In the genomic region with DNA sequence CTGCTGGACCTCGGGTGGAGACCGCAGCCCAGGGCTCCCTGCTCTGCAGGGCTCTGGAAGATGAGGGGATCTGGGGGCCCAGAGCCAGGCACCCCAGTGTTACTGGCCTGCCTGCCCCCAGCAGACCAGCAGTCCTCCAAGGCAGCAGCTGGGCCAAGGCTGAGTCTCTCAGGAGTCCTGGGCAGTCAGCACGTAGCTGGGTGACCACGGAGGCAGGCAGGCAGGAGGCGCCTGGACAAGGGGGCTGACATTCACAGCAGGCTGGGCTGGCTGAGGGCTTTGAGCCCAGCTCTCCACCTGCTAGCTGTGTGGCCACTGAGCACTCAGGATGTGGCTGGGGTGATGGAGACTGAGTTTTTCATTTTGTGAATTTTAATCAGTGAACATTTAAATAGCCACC, we compare ENCODE assay signal across 17 cellular contexts.
DNase-seq lines count a peak whose midpoint lies in the region; ATAC-seq and TF ChIP-seq lines count a peak whose summit lies in the region.
"Had no signal": no experiment of that assay in that cellular context is flagged by ENCODE, and none has a peak within 500 bp of the region (broad histone marks: within the 10 kb centered on the region; RNA-seq: fewer than 3 reads in every experiment).

No MANE protein-coding gene starts in this region.

- no peaks in the 10 kb centered on the region for H3K27me3 Mint-ChIP-seq in activated T-cell treated with anti-CD3 and anti-CD28 coated beads, Interleukin-2, amount 50 U/mL, for 72 hours (ENCODE audit: low read depth)
- H3K27me3 Mint-ChIP-seq in activated naive CD8-positive, alpha-beta T cell treated with anti-CD3 and anti-CD28 coated beads, Interleukin-2, amount 50 U/mL, for 24 hours: no peaks in the 10 kb centered on the region
- no peaks in the 10 kb centered on the region for H3K27me3 Mint-ChIP-seq in memory B cell
- H3K27me3 Mint-ChIP-seq in activated CD4-positive, alpha-beta T cell treated with anti-CD3 and anti-CD28 coated beads for 36 hours: no peaks in the 10 kb centered on the region

- DNase-seq in activated T-cell treated with anti-CD3 and anti-CD28 coated beads, Interleukin-2, amount 50 U/mL, for 72 hours: no peak
- DNase-seq in activated T-cell treated with anti-CD3 and anti-CD28 coated beads for 4 hours (no peak), memory B cell (ENCODE audit: low spot score in 2 of 2) (no peak)
- DNase-seq in activated naive CD8-positive, alpha-beta T cell treated with anti-CD3 and anti-CD28 coated beads, Interleukin-2, amount 50 U/mL, for 24 hours: no peak
- DNase-seq in activated CD4-positive, alpha-beta T cell treated with anti-CD3 and anti-CD28 coated beads for 36 hours: no peak
- DNase-seq: activated CD8-positive, alpha-beta T cell treated with anti-CD3 and anti-CD28 coated beads, Interleukin-2, amount 10 ng/mL, durations not matched to agents 7 days and 5 days; activated gamma-delta T cell; brain microvascular endothelial cell; gastrocnemius medialis; NCI-H1417; NCI-H2227 treated with DMSO at 0.1 percent for 48 hours; stimulated activated naive CD8-positive, alpha-beta T cell treated with anti-CD3 and anti-CD28 coated beads, Interleukin-15, Interleukin-2, amounts not matched to agents 100 U/mL and 50 U/mL, for 24 hours had no signal

- H3K9me3 Mint-ChIP-seq in activated T-cell treated with anti-CD3 and anti-CD28 coated beads, Interleukin-2, amount 50 U/mL, for 72 hours: no peaks in the 10 kb centered on the region
- H3K9me3 Mint-ChIP-seq in activated naive CD8-positive, alpha-beta T cell treated with anti-CD3 and anti-CD28 coated beads, Interleukin-2, amount 50 U/mL, for 24 hours: no peaks in the 10 kb centered on the region
- H3K9me3 Mint-ChIP-seq in memory B cell: no peaks in the 10 kb centered on the region
- H3K9me3 Mint-ChIP-seq in activated CD4-positive, alpha-beta T cell treated with anti-CD3 and anti-CD28 coated beads for 36 hours (ENCODE audit: low read depth): no peaks in the 10 kb centered on the region

- intact Hi-C loops in activated CD4-positive, alpha-beta T cell treated with anti-CD3 and anti-CD28 coated beads for 36 hours (cut with DNase I, micrococcal nuclease): no loop called here

- ATAC-seq in activated T-cell treated with anti-CD3 and anti-CD28 coated beads, Interleukin-2, amount 50 U/mL, for 72 hours (replicated peaks in 1 of 2): no peak
- no peak for ATAC-seq in activated naive CD8-positive, alpha-beta T cell treated with anti-CD3 and anti-CD28 coated beads, Interleukin-2, amount 50 U/mL, for 24 hours
- no peak for ATAC-seq in memory B cell (ENCODE audit: low read depth)
- ATAC-seq in activated CD4-positive, alpha-beta T cell treated with anti-CD3 and anti-CD28 coated beads for 36 hours: no peak
- ATAC-seq in GM19455 (IDR thresholded peaks at IDR 0.05; ENCODE audit: unreplicated experiment): no peak
- no peak for ATAC-seq in GM18505 (IDR thresholded peaks at IDR 0.05; ENCODE audit: unreplicated experiment)
- ATAC-seq: activated CD8-positive, alpha-beta T cell treated with anti-CD3 and anti-CD28 coated beads, Interleukin-2, amount 10 ng/mL, durations not matched to agents 7 days and 5 days; gastrocnemius medialis; SK-N-SH treated with all-trans-retinoic acid at 6 μM for 48 hours; stimulated activated naive CD8-positive, alpha-beta T cell treated with anti-CD3 and anti-CD28 coated beads, Interleukin-15, Interleukin-2, amounts not matched to agents 100 U/mL and 50 U/mL, for 24 hours had no signal

- H3K4me3 Mint-ChIP-seq in activated T-cell treated with anti-CD3 and anti-CD28 coated beads, Interleukin-2, amount 50 U/mL, for 72 hours: no peak overlapping the region
- H3K4me3 Mint-ChIP-seq in activated naive CD8-positive, alpha-beta T cell treated with anti-CD3 and anti-CD28 coated beads, Interleukin-2, amount 50 U/mL, for 24 hours: no peak overlapping the region
- H3K4me3 Mint-ChIP-seq in memory B cell: peak overlapping the region; percentile 21
- H3K4me3 Mint-ChIP-seq in activated CD4-positive, alpha-beta T cell treated with anti-CD3 and anti-CD28 coated beads for 36 hours: no peak overlapping the region
- H3K4me3 Mint-ChIP-seq: activated CD8-positive, alpha-beta T cell treated with anti-CD3 and anti-CD28 coated beads, Interleukin-2, amount 10 ng/mL, durations not matched to agents 7 days and 5 days had no signal

- TF ChIP-seq POLR2A in GM18505 (IDR thresholded peaks at IDR 0.05; ENCODE audit: borderline replicate concordance, extremely low read depth, insufficient read depth, insufficient read length): no peak

- peak overlapping the region; percentile 41 for H3K27ac ChIP-seq in temporal lobe (ENCODE audit: low read depth, low read length)
- H3K27ac ChIP-seq: brain microvascular endothelial cell, gastrocnemius medialis, KMS-11 had no signal

- CTCF ChIA-PET in activated CD4-positive, alpha-beta T cell treated with anti-CD3 and anti-CD28 coated beads for 36 hours (lab: Charles Lee): interaction anchor here (0.7 to 5.5 kb wide), 6 partner anchors 9 to 378 kb away, joined by 3 to 32 read pairs (median 4); no protein-coding TSS in a partner anchor

- peak overlapping the region; percentile 29 for H3K27ac Mint-ChIP-seq in activated T-cell treated with anti-CD3 and anti-CD28 coated beads, Interleukin-2, amount 50 U/mL, for 72 hours
- peak overlapping the region; percentile 69 for H3K27ac Mint-ChIP-seq in activated naive CD8-positive, alpha-beta T cell treated with anti-CD3 and anti-CD28 coated beads, Interleukin-2, amount 50 U/mL, for 24 hours
- H3K27ac Mint-ChIP-seq in memory B cell: peak overlapping the region; percentile 78
- H3K27ac Mint-ChIP-seq in activated CD4-positive, alpha-beta T cell treated with anti-CD3 and anti-CD28 coated beads for 36 hours: no peak overlapping the region
- H3K27ac Mint-ChIP-seq: activated CD8-positive, alpha-beta T cell treated with anti-CD3 and anti-CD28 coated beads, Interleukin-2, amount 10 ng/mL, durations not matched to agents 7 days and 5 days had no signal

- POLR2A ChIA-PET in activated CD4-positive, alpha-beta T cell treated with anti-CD3 and anti-CD28 coated beads for 36 hours (lab: Charles Lee): interaction anchor here (1.8 kb wide), 1 partner anchor 10 kb away, joined by 6 read pairs; no protein-coding TSS in a partner anchor

- H3K36me3 Mint-ChIP-seq in activated T-cell treated with anti-CD3 and anti-CD28 coated beads, Interleukin-2, amount 50 U/mL, for 72 hours (ENCODE audit: insufficient read depth in 2 of 2): peaks cover 3 to 6% of the 10 kb centered on the region in 2 donors
- peaks cover 6% of the 10 kb centered on the region for H3K36me3 Mint-ChIP-seq in activated naive CD8-positive, alpha-beta T cell treated with anti-CD3 and anti-CD28 coated beads, Interleukin-2, amount 50 U/mL, for 24 hours (ENCODE audit: low read depth)
- H3K36me3 Mint-ChIP-seq in memory B cell: peaks cover 15% of the 10 kb centered on the region
- peaks cover 30% of the 10 kb centered on the region for H3K36me3 Mint-ChIP-seq in activated CD4-positive, alpha-beta T cell treated with anti-CD3 and anti-CD28 coated beads for 36 hours (ENCODE audit: low read depth)

- peaks cover 81% of the 10 kb centered on the region for H3K4me1 Mint-ChIP-seq in activated T-cell treated with anti-CD3 and anti-CD28 coated beads, Interleukin-2, amount 50 U/mL, for 72 hours (ENCODE audit: low read depth)
- H3K4me1 Mint-ChIP-seq in activated naive CD8-positive, alpha-beta T cell treated with anti-CD3 and anti-CD28 coated beads, Interleukin-2, amount 50 U/mL, for 24 hours: peaks cover 88% of the 10 kb centered on the region
- peaks cover 76% of the 10 kb centered on the region for H3K4me1 Mint-ChIP-seq in memory B cell
- H3K4me1 Mint-ChIP-seq in activated CD4-positive, alpha-beta T cell treated with anti-CD3 and anti-CD28 coated beads for 36 hours: peaks cover 90% of the 10 kb centered on the region
